ENCODE assay signal across 11 cellular contexts in the genomic region with DNA sequence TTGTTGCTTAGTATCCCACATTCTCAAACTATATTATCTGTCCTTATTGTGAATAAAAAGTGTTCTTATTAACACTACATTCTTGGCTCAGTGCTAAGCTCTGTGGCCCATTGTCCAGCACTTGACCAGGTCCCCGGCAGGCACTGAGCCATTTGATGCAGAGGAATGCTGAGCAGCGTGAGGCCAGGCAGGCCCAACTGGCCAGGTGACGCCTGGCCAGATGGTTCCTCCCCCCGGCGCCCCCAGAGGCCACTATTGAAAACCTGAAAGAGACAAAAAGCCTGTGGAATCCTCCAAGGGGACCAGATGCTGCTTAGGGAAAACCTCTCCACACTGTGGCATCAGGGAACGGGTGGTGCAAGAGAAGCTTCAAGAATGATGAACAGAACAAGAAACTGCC.
DNase-seq lines count a peak whose midpoint lies in the region; ATAC-seq, FAIRE-seq and TF ChIP-seq lines count a peak whose summit lies in the region.
"Had no signal": no experiment of that assay in that cellular context is flagged by ENCODE, and none has a peak within 500 bp of the region (broad histone marks: within the 10 kb centered on the region; RNA-seq: fewer than 3 reads in every experiment).

No MANE protein-coding gene starts in this region.

- H3K9ac ChIP-seq in SK-N-SH = no peak overlapping the region

- no peaks in the 10 kb centered on the region for H3K36me3 ChIP-seq in SK-N-SH (replicated peaks in 1 of 2; ENCODE audit: control insufficient read depth in 1 of 2, insufficient read depth in 2 of 2, low read length in 1 of 2)

- no peak for FAIRE-seq in GM19239 (lab: Jason Lieb, UNC)

- no peak overlapping the region for H3K27ac ChIP-seq in SK-N-SH (ENCODE audit: low read depth in 2 of 2, low read length in 1 of 2)

- no peak for TF ChIP-seq EP300 in SK-N-SH (IDR thresholded peaks at IDR 0.05; ENCODE audit: borderline replicate concordance in 1 of 2, low read depth in 1 of 2, low read length in 1 of 2)

- H3K79me2 ChIP-seq in SK-N-SH (ENCODE audit: insufficient read depth) = no peaks in the 10 kb centered on the region

- H4K20me1 ChIP-seq in SK-N-SH (ENCODE audit: insufficient read depth) = no peaks in the 10 kb centered on the region

- peaks cover 0 to 11% of the 10 kb centered on the region in 2 experiments; a peak in 3 of 4 replicates for H3K4me1 ChIP-seq in SK-N-SH (ENCODE audit: control insufficient read depth in 1 of 2, insufficient read depth in 2 of 2, low read depth in 1 of 2, low read length in 1 of 2)

- H3K9me3 ChIP-seq in SK-N-SH = no peaks in the 10 kb centered on the region

- H2AFZ ChIP-seq in SK-N-SH (ENCODE audit: low read depth) = no peak overlapping the region

- CTCF ChIA-PET in SK-N-SH (lab: Yijun Ruan, JAX) = no interaction called here

- H3K9me2 ChIP-seq in SK-N-SH = no peaks in the 10 kb centered on the region

- WGBS in SK-N-SH (ENCODE audit: low lambda C conversion rate) = 90% methylated on average over 6 of the region's 6 CpGs

- no peak overlapping the region for H3K4me3 ChIP-seq in SK-N-SH (ENCODE audit: low read depth in 2 of 2, low read length in 1 of 2)

- TF ChIP-seq CTCF in SK-N-SH (IDR thresholded peaks at IDR 0.05) = peak; percentile 31; the same call in 1 of the 2 replicates

- H3K27me3 ChIP-seq in SK-N-SH (ENCODE audit: insufficient read depth) = no peaks in the 10 kb centered on the region

- DNase-seq in SK-N-SH (peak; percentile 11), SK-N-DZ (ENCODE audit: low spot score) (peak; percentile 21), iPS-NIHi11 (ENCODE audit: low spot score) (peak; percentile 79), GM19239 (ENCODE audit: insufficient read length, low spot score) (no peak), NCI-H1694 (lab: John Stamatoyannopoulos, UW) (no peak), globus pallidus (ENCODE audit: low spot score) (no peak)
- DNase-seq: activated naive CD4-positive, alpha-beta T cell treated with anti-CD3 and anti-CD28 coated beads, Interleukin-2, amount 50 U/mL, for 16 hours; cerebellar nuclear complex; DMS79 treated with DMSO at 0.1 percent for 48 hours had no signal

- H3F3A ChIP-seq in SK-N-SH (replicated peaks; ENCODE audit: insufficient read depth) = peaks cover 3% of the 10 kb centered on the region

- no peak for TF ChIP-seq RAD21 in SK-N-SH (IDR thresholded peaks at IDR 0.05; ENCODE audit: low read length)

- no peak overlapping the region for H3K4me2 ChIP-seq in SK-N-SH

- POLR2A ChIA-PET in SK-N-SH (lab: Yijun Ruan, JAX) = no interaction called here

- ATAC-seq in SK-N-SH treated with all-trans-retinoic acid at 6 μM for 48 hours = no peak
- ATAC-seq in GM19467 (IDR thresholded peaks at IDR 0.05; ENCODE audit: unreplicated experiment) = no peak

TF ChIP-seq in SK-N-SH, 30 proteins besides CTCF, POLR2A, EP300 and RAD21:
- TF ChIP-seq, protein P1, sequence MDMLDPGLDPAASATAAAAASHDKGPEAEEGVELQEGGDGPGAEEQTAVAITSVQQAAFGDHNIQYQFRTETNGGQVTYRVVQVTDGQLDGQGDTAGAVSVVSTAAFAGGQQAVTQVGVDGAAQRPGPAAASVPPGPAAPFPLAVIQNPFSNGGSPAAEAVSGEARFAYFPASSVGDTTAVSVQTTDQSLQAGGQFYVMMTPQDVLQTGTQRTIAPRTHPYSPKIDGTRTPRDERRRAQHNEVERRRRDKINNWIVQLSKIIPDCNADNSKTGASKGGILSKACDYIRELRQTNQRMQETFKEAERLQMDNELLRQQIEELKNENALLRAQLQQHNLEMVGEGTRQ (IDR thresholded peaks at IDR 0.05; ENCODE audit: borderline replicate concordance, low read depth, low read length) = no peak
- TF ChIP-seq, protein P2, sequence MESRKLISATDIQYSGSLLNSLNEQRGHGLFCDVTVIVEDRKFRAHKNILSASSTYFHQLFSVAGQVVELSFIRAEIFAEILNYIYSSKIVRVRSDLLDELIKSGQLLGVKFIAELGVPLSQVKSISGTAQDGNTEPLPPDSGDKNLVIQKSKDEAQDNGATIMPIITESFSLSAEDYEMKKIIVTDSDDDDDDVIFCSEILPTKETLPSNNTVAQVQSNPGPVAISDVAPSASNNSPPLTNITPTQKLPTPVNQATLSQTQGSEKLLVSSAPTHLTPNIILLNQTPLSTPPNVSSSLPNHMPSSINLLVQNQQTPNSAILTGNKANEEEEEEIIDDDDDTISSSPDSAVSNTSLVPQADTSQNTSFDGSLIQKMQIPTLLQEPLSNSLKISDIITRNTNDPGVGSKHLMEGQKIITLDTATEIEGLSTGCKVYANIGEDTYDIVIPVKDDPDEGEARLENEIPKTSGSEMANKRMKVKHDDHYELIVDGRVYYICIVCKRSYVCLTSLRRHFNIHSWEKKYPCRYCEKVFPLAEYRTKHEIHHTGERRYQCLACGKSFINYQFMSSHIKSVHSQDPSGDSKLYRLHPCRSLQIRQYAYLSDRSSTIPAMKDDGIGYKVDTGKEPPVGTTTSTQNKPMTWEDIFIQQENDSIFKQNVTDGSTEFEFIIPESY (IDR thresholded peaks at IDR 0.05; ENCODE audit: borderline replicate concordance, low read depth) = no peak
- TF ChIP-seq TCF12 (IDR thresholded peaks at IDR 0.05) = no peak
- TF ChIP-seq EZH2phosphoT487 (IDR thresholded peaks at IDR 0.05; ENCODE audit: borderline replicate concordance, low read depth) = no peak
- TF ChIP-seq, protein P3, sequence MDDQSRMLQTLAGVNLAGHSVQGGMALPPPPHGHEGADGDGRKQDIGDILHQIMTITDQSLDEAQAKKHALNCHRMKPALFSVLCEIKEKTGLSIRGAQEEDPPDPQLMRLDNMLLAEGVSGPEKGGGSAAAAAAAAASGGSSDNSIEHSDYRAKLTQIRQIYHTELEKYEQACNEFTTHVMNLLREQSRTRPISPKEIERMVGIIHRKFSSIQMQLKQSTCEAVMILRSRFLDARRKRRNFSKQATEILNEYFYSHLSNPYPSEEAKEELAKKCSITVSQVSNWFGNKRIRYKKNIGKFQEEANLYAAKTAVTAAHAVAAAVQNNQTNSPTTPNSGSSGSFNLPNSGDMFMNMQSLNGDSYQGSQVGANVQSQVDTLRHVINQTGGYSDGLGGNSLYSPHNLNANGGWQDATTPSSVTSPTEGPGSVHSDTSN (IDR thresholded peaks at IDR 0.05) = no peak

TF ChIP-seq in SK-N-SH treated with all-trans-retinoic acid at 6 μM for 48 hours, 23 proteins besides CTCF, POLR2A, EP300 and RAD21:
- TF ChIP-seq PPARA (CRISPR knock-in tag; IDR thresholded peaks at IDR 0.05; ENCODE audit: borderline replicate concordance) (no peak), ZFP30 (CRISPR knock-in tag; IDR thresholded peaks at IDR 0.05) (no peak), ISL1 (CRISPR knock-in tag; IDR thresholded peaks at IDR 0.05) (no peak), CSDC2 (CRISPR knock-in tag; IDR thresholded peaks at IDR 0.05) (no peak), ZFP3 (CRISPR knock-in tag; IDR thresholded peaks at IDR 0.05) (no peak)
- TF ChIP-seq, protein P4, sequence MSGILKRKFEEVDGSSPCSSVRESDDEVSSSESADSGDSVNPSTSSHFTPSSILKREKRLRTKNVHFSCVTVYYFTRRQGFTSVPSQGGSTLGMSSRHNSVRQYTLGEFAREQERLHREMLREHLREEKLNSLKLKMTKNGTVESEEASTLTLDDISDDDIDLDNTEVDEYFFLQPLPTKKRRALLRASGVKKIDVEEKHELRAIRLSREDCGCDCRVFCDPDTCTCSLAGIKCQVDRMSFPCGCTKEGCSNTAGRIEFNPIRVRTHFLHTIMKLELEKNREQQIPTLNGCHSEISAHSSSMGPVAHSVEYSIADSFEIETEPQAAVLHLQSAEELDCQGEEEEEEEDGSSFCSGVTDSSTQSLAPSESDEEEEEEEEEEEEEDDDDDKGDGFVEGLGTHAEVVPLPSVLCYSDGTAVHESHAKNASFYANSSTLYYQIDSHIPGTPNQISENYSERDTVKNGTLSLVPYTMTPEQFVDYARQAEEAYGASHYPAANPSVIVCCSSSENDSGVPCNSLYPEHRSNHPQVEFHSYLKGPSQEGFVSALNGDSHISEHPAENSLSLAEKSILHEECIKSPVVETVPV (CRISPR knock-in tag; IDR thresholded peaks at IDR 0.05) = no peak
- TF ChIP-seq, protein P5, sequence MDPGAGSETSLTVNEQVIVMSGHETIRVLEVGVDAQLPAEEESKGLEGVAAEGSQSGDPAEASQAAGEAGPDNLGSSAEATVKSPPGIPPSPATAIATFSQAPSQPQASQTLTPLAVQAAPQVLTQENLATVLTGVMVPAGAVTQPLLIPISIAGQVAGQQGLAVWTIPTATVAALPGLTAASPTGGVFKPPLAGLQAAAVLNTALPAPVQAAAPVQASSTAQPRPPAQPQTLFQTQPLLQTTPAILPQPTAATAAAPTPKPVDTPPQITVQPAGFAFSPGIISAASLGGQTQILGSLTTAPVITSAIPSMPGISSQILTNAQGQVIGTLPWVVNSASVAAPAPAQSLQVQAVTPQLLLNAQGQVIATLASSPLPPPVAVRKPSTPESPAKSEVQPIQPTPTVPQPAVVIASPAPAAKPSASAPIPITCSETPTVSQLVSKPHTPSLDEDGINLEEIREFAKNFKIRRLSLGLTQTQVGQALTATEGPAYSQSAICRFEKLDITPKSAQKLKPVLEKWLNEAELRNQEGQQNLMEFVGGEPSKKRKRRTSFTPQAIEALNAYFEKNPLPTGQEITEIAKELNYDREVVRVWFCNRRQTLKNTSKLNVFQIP (CRISPR knock-in tag; IDR thresholded peaks at IDR 0.05; ENCODE audit: borderline replicate concordance, low read depth) = no peak

Comparison
In these comparisons a context has a peak if more than half of its experiments do, and no peak if none do; other contexts are left out.
1. DNase-seq: peak in SK-N-SH (single experiment), SK-N-DZ (single experiment) and iPS-NIHi11 (single experiment); none in GM19239 (single experiment), NCI-H1694 (single experiment) and globus pallidus (single experiment).